In the genomic region with DNA sequence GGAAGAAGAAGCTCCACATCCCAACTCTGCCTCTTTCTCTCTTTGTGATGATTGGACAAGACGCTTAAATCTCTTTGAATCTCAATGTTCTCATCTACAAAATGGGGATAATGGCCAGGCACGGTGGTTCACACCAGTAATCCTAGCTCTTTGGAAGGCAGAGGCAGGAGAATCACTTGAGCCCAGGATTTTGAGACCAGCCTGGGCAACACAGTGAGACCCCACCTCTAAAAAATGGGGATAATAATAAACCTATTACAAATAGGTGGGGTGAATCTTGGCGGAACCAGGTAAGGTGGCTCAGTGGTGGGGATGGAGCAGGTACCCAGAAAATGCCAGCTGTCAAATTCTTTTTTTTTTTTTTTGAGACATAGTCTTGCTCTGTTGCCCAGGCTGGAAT, we compare ENCODE assay signal across 8 cellular contexts. TPM values are rescaled to one million over a fixed set of nuclear protein-coding genes. Genes with fewer than 3 reads are reported as not detected.
"Had no signal": no experiment of that assay in that cellular context is flagged by ENCODE, and none has a peak within 500 bp of the region (broad histone marks: within the 10 kb centered on the region; RNA-seq: fewer than 3 reads in every experiment).

No MANE protein-coding gene starts in this region.

- DNase-seq: IMR-90, KBM-7, KG1 had no signal

- H3K27ac ChIP-seq: HL-60, KMS-11 had no signal

- H3K4me2 ChIP-seq: KMS-11 had no signal

- H3K9ac ChIP-seq: KMS-11 had no signal

- FAIRE-seq: HepG2, HTR-8/SVneo had no signal

RNA-seq across cellular contexts. Expression of gene ARHGEF10L, which starts 29.4 kb away (rescaled TPM):
- polyA plus RNA-seq: IgD-negative memory B cell had no signal
